ENCODE assay signal across 8 cellular contexts in the genomic region with DNA sequence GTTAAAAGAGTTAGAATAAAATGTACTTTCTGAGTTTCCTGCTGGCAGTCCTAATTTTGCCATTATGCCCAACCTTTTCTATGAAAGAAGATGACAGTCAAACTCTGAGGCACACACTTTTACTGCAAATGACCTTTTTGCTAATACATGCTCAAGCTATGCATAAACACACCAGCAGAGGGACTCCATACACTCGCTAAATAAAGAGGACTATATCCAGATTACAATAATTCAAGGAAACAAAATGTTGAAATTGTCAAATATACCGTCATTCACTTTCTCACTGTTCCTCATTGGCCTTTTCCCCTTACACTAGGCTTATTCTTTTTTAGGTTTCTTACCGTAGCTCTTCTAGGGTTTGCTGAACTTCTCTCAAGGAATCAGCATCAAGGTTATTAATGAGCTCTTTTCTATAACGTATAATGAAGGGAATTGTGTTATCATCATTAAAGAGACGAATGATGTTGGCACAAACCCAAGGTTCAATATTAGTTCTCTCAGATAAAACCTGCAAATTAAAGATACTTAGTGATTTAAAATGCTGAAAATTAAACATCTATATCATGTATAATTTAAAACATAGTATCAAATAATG. TPM values are rescaled to one million over a fixed set of nuclear protein-coding genes. Genes with fewer than 3 reads are reported as not detected.
A peak's percentile ranks its signal among the peaks of the same experiment; 100 is the strongest.
DNase-seq lines count a peak whose midpoint lies in the region; ATAC-seq and TF ChIP-seq lines count a peak whose summit lies in the region.

No MANE protein-coding gene starts in this region.

- TF ChIP-seq CTCF in suprapubic skin (IDR thresholded peaks at IDR 0.05) (peak; percentile 46 to 61), omental fat pad (IDR thresholded peaks at IDR 0.05) (peak in 1 of 3 donors; percentile 54)

- WGBS in suprapubic skin, result 44% methylated on average over 5 of the region's 5 CpGs

- no peaks in the 10 kb centered on the region for H3K27me3 ChIP-seq in suprapubic skin

- H3K36me3 ChIP-seq in suprapubic skin, result peaks cover 5% of the 10 kb centered on the region

- no peaks in the 10 kb centered on the region for H3K27me3 Mint-ChIP-seq in activated naive CD4-positive, alpha-beta T cell treated with anti-CD3 and anti-CD28 coated beads for 36 hours (ENCODE audit: low read depth)

- H3K4me3 ChIP-seq in suprapubic skin, result no peak overlapping the region

- ATAC-seq in omental fat pad (ENCODE audit: low FRiP score), result no peak

- peaks cover 17% of the 10 kb centered on the region for H3K4me1 Mint-ChIP-seq in activated naive CD4-positive, alpha-beta T cell treated with anti-CD3 and anti-CD28 coated beads for 36 hours (ENCODE audit: low read depth)

- no peak overlapping the region for H3K4me3 Mint-ChIP-seq in activated naive CD4-positive, alpha-beta T cell treated with anti-CD3 and anti-CD28 coated beads for 36 hours

- peak; percentile 8 for DNase-seq in activated naive CD4-positive, alpha-beta T cell treated with anti-CD3 and anti-CD28 coated beads for 36 hours
- DNase-seq in activated naive CD4-positive, alpha-beta T cell (lab: John Stamatoyannopoulos, UW), result no peak
- DNase-seq in NCI-H2081 (lab: John Stamatoyannopoulos, UW), result peak; percentile 30 to 42
- DNase-seq in amniotic epithelial cell (ENCODE audit: low read depth), result peak; percentile 57
- peak; percentile 32 for DNase-seq in hepatic stellate cell (ENCODE audit: low spot score)
- no peak for DNase-seq in suprapubic skin (ENCODE audit: low spot score in 2 of 2)
- DNase-seq in activated CD8-positive, alpha-beta memory T cell treated with anti-CD3 and anti-CD28 coated beads, Interleukin-2, amount 50 U/mL, for 4 hours, result no peak
- DNase-seq in omental fat pad (ENCODE audit: low spot score), result no peak

- peaks cover 9% of the 10 kb centered on the region for H3K36me3 Mint-ChIP-seq in activated naive CD4-positive, alpha-beta T cell treated with anti-CD3 and anti-CD28 coated beads for 36 hours (ENCODE audit: low read depth)

- no peaks in the 10 kb centered on the region for H3K9me3 ChIP-seq in suprapubic skin

- H3K27ac Mint-ChIP-seq in activated naive CD4-positive, alpha-beta T cell treated with anti-CD3 and anti-CD28 coated beads for 36 hours, result no peak overlapping the region

- CTCF ChIA-PET in activated naive CD4-positive, alpha-beta T cell treated with anti-CD3 and anti-CD28 coated beads for 36 hours (lab: Charles Lee), result interaction anchor here (0.6 to 1.3 kb wide), 7 partner anchors 11 to 92 kb away, joined by 3 to 6 read pairs (median 3); partner anchors contain the start of gene SRBD1

- TF ChIP-seq POLR2A in suprapubic skin (IDR thresholded peaks at IDR 0.05), result no peak

- no peaks in the 10 kb centered on the region for H3K4me1 ChIP-seq in suprapubic skin

- TF ChIP-seq EP300 in suprapubic skin (IDR thresholded peaks at IDR 0.05), result no peak

- intact Hi-C loops in activated naive CD4-positive, alpha-beta T cell treated with anti-CD3 and anti-CD28 coated beads for 36 hours (cut with micrococcal nuclease), result loop anchor here (1.0 kb wide), 2 partner anchors 25 to 193 kb away; no protein-coding TSS in a partner anchor

- no peak overlapping the region for H3K27ac ChIP-seq in suprapubic skin

- H3K9me3 Mint-ChIP-seq in activated naive CD4-positive, alpha-beta T cell treated with anti-CD3 and anti-CD28 coated beads for 36 hours, result no peaks in the 10 kb centered on the region

RNA-seq across cellular contexts. Expression of gene SRBD1, which starts 25.7 kb away (rescaled TPM):
- 10 to 100 TPM; 21.3 to 22.6 TPM for total RNA-seq in activated naive CD4-positive, alpha-beta T cell treated with anti-CD3 and anti-CD28 coated beads for 36 hours
- total RNA-seq in suprapubic skin (1 to 10 TPM; 6.1 to 9.6 (median 7.2) TPM), omental fat pad (10 to 100 TPM; 10.3 to 36.4 (median 14.1) TPM)

Comparison
In these comparisons a context has a peak if more than half of its experiments do, and no peak if none do; other contexts are left out.
1. DNase-seq: peak in activated naive CD4-positive, alpha-beta T cell treated with anti-CD3 and anti-CD28 coated beads for 36 hours (single experiment), NCI-H2081 (2 of 2), amniotic epithelial cell (single experiment) and hepatic stellate cell (single experiment); none in activated naive CD4-positive, alpha-beta T cell (0 of 4), suprapubic skin (0 of 2), activated CD8-positive, alpha-beta memory T cell treated with anti-CD3 and anti-CD28 coated beads, Interleukin-2, amount 50 U/mL, for 4 hours (single experiment) and omental fat pad (single experiment).